In the genomic region with DNA sequence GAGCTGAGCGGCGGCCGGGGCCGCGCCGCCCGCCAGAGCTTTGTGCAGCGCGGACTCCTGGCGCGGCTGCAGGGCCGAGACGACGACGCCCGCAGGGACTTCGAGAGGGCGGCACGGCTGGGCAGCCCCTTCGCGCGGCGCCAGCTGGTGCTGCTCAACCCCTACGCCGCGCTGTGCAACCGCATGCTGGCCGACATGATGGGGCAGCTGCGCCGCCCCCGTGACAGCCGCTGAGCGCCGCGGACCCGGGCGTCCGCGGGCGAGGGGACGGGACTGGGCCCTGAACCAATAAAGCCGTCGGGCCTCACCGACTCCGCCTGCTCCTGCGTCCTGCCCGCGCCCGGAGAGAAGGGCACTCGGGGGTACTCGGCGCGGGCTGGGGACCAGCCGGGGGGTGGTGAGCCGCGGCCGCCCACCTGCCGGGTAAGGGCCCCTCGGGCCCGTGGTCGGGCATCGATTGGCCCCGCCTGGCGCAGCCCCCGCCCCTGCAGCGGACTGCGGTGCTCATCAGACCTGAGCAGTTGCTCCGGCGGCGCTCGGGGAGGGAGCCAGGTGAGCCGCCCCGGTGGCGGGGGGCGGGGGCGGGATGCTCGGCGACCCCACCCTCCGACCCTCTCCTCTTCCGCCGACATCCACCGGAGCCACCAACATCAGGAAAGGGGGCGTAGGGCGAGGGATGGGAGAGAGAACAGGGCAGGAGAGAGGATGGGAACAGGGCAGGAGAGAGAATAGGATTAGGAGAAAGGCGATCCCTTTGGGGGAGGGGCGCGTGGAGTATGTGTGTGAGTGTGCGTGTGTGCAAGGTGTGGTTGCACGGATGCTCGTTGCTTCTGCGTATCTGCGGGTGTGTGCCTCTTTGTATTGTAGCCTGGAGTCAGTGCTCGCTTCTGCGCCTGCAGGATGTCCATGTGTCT, we compare ENCODE assay signal across 1 cellular context.
A peak's percentile ranks its signal among the peaks of the same experiment; 100 is the strongest.
TF ChIP-seq lines count a peak whose summit lies in the region.

A gene (plus strand): TSS at position 510 of the 914 bp plus-strand sequence. CDS start 610 bp downstream, outside the sequence.

TF ChIP-seq in GM12878, 131 proteins besides CTCF, POLR2A, EP300 and RAD21 (continued from another document):
- TF ChIP-seq, protein P1, sequence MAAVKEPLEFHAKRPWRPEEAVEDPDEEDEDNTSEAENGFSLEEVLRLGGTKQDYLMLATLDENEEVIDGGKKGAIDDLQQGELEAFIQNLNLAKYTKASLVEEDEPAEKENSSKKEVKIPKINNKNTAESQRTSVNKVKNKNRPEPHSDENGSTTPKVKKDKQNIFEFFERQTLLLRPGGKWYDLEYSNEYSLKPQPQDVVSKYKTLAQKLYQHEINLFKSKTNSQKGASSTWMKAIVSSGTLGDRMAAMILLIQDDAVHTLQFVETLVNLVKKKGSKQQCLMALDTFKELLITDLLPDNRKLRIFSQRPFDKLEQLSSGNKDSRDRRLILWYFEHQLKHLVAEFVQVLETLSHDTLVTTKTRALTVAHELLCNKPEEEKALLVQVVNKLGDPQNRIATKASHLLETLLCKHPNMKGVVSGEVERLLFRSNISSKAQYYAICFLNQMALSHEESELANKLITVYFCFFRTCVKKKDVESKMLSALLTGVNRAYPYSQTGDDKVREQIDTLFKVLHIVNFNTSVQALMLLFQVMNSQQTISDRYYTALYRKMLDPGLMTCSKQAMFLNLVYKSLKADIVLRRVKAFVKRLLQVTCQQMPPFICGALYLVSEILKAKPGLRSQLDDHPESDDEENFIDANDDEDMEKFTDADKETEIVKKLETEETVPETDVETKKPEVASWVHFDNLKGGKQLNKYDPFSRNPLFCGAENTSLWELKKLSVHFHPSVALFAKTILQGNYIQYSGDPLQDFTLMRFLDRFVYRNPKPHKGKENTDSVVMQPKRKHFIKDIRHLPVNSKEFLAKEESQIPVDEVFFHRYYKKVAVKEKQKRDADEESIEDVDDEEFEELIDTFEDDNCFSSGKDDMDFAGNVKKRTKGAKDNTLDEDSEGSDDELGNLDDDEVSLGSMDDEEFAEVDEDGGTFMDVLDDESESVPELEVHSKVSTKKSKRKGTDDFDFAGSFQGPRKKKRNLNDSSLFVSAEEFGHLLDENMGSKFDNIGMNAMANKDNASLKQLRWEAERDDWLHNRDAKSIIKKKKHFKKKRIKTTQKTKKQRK (IDR thresholded peaks at IDR 0.05; ENCODE audit: low read depth, low read length), result no peak
- TF ChIP-seq RUNX3 (IDR thresholded peaks at IDR 0.05; ENCODE audit: low read length) (peak; percentile 51), SMARCA5 (IDR thresholded peaks at IDR 0.05) (peak; percentile 74; the same call in 1 of the 2 replicates), IKZF2 (IDR thresholded peaks at IDR 0.05) (peak in 1 of 2 experiments; percentile 12; a peak in 1 of 4 replicates), SIX5 (IDR thresholded peaks at IDR 0.05; ENCODE audit: low read depth, low read length, severe bottlenecking) (peak; percentile 42), IKZF1 (conservative IDR thresholded peaks at IDR 0.05) (peak; percentile 93), SIN3A (IDR thresholded peaks at IDR 0.05; ENCODE audit: low read depth, low read length) (0 out of 2 replicates have a peak, but pooled peaks have one; percentile 67), TAF1 (IDR thresholded peaks at IDR 0.05; ENCODE audit: borderline replicate concordance, low read depth, low read length) (0 out of 2 replicates have a peak, but pooled peaks have one; percentile 25), GATAD2B (conservative IDR thresholded peaks at IDR 0.05; ENCODE audit: low read depth) (peak; percentile 92)
- TF ChIP-seq, protein P2, sequence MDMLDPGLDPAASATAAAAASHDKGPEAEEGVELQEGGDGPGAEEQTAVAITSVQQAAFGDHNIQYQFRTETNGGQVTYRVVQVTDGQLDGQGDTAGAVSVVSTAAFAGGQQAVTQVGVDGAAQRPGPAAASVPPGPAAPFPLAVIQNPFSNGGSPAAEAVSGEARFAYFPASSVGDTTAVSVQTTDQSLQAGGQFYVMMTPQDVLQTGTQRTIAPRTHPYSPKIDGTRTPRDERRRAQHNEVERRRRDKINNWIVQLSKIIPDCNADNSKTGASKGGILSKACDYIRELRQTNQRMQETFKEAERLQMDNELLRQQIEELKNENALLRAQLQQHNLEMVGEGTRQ (IDR thresholded peaks at IDR 0.05; ENCODE audit: borderline replicate concordance, low read depth, low read length), result no peak
